In the genomic region with DNA sequence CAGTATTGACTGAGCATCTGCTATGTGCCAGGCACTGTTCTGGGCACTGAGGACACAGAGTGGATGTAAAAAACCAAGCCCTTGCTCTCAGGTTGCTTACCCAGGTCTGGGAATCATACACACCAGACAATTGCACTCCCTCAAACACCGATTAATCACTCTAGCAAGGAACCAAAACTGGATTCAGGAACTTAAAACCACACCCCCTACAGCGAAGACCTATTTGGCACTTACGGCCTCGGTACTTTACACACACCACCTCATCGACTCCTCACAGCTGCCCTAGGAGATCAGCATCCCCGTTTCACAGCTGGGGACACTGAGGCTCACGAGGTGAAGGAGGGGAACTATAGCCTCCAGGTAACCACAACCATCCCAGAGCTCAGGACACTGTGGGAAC, we compare ENCODE assay signal across 8 cellular contexts. TPM values are rescaled to one million over a fixed set of nuclear protein-coding genes. Genes with fewer than 3 reads are reported as not detected.
DNase-seq lines count a peak whose midpoint lies in the region; ATAC-seq and TF ChIP-seq lines count a peak whose summit lies in the region.

No MANE protein-coding gene starts in this region.

- H3K79me1 ChIP-seq in trophoblast cell (ENCODE audit: low read length) = peaks cover 5% of the 10 kb centered on the region

- H3K4me1 ChIP-seq in SJCRH30 = peaks cover 8% of the 10 kb centered on the region; the same call in 1 of the 2 replicates
- peaks cover 14 to 18% of the 10 kb centered on the region in 2 experiments for H3K4me1 ChIP-seq in trophoblast cell (ENCODE audit: control insufficient read depth in 1 of 2, insufficient read depth in 2 of 2, low read length in 2 of 2)

- no peak overlapping the region for H2AFZ ChIP-seq in trophoblast cell (ENCODE audit: insufficient read depth, low read length, poor library complexity)

- H3K27ac ChIP-seq in SJCRH30 (no peak overlapping the region), trophoblast cell (ENCODE audit: low read depth, low read length) (no peak overlapping the region)

- no peak overlapping the region for H3K18ac ChIP-seq in trophoblast cell (ENCODE audit: low read length)

- no peak overlapping the region for H4K8ac ChIP-seq in trophoblast cell (ENCODE audit: low read depth, low read length)

- no peak overlapping the region for H3K9ac ChIP-seq in trophoblast cell (ENCODE audit: low read length)

- H3K23ac ChIP-seq in trophoblast cell (ENCODE audit: low read length) = no peak overlapping the region

- no peak overlapping the region for H3K4ac ChIP-seq in trophoblast cell (ENCODE audit: low read depth, low read length)

- no CpG with 5 or more reads among the region's 7 CpGs for WGBS in trophoblast cell (ENCODE audit: extremely low coverage, insufficient coverage, insufficient read length)

- no peak for TF ChIP-seq CTCF in GM12864 (IDR thresholded peaks at IDR 0.05; ENCODE audit: low read depth, low read length, missing control alignments)

- H3K79me2 ChIP-seq in trophoblast cell (ENCODE audit: control insufficient read depth, insufficient read depth, low read length, poor library complexity) = peaks cover 3% of the 10 kb centered on the region

- ATAC-seq in esophagus mucosa (peak; percentile 30), HG03045 (IDR thresholded peaks at IDR 0.05; ENCODE audit: unreplicated experiment) (no peak)

- H3K14ac ChIP-seq in trophoblast cell (ENCODE audit: low read length) = no peak overlapping the region

- H2BK120ac ChIP-seq in trophoblast cell (ENCODE audit: insufficient read depth, low read length, poor library complexity) = no peak overlapping the region

- H2BK5ac ChIP-seq in trophoblast cell (ENCODE audit: low read depth, low read length, poor library complexity) = no peak overlapping the region

- DNase-seq in GM12864 (ENCODE audit: low read depth) (no peak), SJCRH30 (no peak), trophoblast cell (no peak), amniotic stem cell (lab: John Stamatoyannopoulos, UW) (no peak), NCI-H748 (lab: John Stamatoyannopoulos, UW; ENCODE audit: unreplicated experiment) (no peak), NCI-H2029 treated with DMSO at 0.1 percent for 48 hours (lab: John Stamatoyannopoulos, UW) (no peak)

- no peak overlapping the region for H4K91ac ChIP-seq in trophoblast cell (ENCODE audit: low read depth, low read length)

- H2AK5ac ChIP-seq in trophoblast cell (ENCODE audit: low read length) = no peak overlapping the region

- H2BK12ac ChIP-seq in trophoblast cell (ENCODE audit: low read length) = no peak overlapping the region

- H3K27me3 ChIP-seq in SJCRH30 = no peaks in the 10 kb centered on the region
- H3K27me3 ChIP-seq in trophoblast cell (ENCODE audit: insufficient read depth, low read length) = no peaks in the 10 kb centered on the region

- H3K4me3 ChIP-seq in GM12864 (ENCODE audit: low read depth, low read length) (peak overlapping the region; percentile 84), SJCRH30 (peak overlapping the region; percentile 96; the same call in 1 of the 2 replicates), trophoblast cell (ENCODE audit: low read depth, low read length) (no peak overlapping the region)

- H3K36me3 ChIP-seq in SJCRH30 (no peaks in the 10 kb centered on the region), trophoblast cell (ENCODE audit: control insufficient read depth in 1 of 2, insufficient read depth in 2 of 2, low read length in 2 of 2) (no peaks in the 10 kb centered on the region)

- no peaks in the 10 kb centered on the region for H3K9me3 ChIP-seq in SJCRH30 (replicated peaks)
- H3K9me3 ChIP-seq in trophoblast cell (ENCODE audit: insufficient read depth, low read depth, low read length) = no peaks in the 10 kb centered on the region

- no peak overlapping the region for H4K12ac ChIP-seq in trophoblast cell (ENCODE audit: low read depth, low read length)

- H3K4me2 ChIP-seq in trophoblast cell (ENCODE audit: low read length) = peak overlapping the region; percentile 84

RNA-seq across cellular contexts. Expression of a gene that starts 1.6 kb away (rescaled TPM):
- 37.4 and 39.9 TPM in 2 replicates for total RNA-seq in SJCRH30 (2014; rRNA removed; shearing (Covaris generic))
- total RNA-seq in esophagus mucosa = 362 TPM
- 20.7 and 21.0 TPM in 2 replicates for polyA plus RNA-seq in trophoblast cell (2013)

RNA-seq across cellular contexts. Expression of a gene that starts 21.3 kb away (rescaled TPM):
- 19.0 and 21.1 TPM in 2 replicates for total RNA-seq in SJCRH30 (2014; rRNA removed; shearing (Covaris generic))
- 13.1 TPM for total RNA-seq in esophagus mucosa
- 5.9 and 6.2 TPM in 2 replicates for polyA plus RNA-seq in trophoblast cell (2013)

RNA-seq across cellular contexts. Expression of a gene that starts 45.6 kb away (rescaled TPM):
- total RNA-seq in SJCRH30 (2014; rRNA removed; shearing (Covaris generic)) = 2.4 and 2.9 TPM in 2 replicates
- total RNA-seq in esophagus mucosa = 7.3 TPM
- 4.6 TPM in 2 replicates for polyA plus RNA-seq in trophoblast cell (2013)
